ENCODE assay signal across 1 cellular context in genomic region chr18:8625693-8626092, GRCh38.
TF ChIP-seq lines count a peak whose summit lies in the region.

No MANE protein-coding gene starts in this region.

TF ChIP-seq in GM23338, 12 proteins besides CTCF, POLR2A, EP300 and RAD21 (continued from another document):
- no peak for TF ChIP-seq ZNF462 (CRISPR knock-in tag; IDR thresholded peaks at IDR 0.05)
